In genomic region chr1:198156745-198157240, GRCh38 we compare ENCODE assay signal across 1 cellular context.
TF ChIP-seq lines count a peak whose summit lies in the region.

Gene NEK7, plus strand, starts transcription at chr1:198156998. Its CDS starts 75,583 bp downstream, at chr1:198232581.

TF ChIP-seq in K562, 482 proteins besides CTCF, POLR2A, EP300 and RAD21 (continued from another document and continues in another):
- 0 out of 2 replicates have a peak, but pooled peaks have one; percentile 7 for TF ChIP-seq ZBTB33 (CRISPR knock-in tag; IDR thresholded peaks at IDR 0.05)
- TF ChIP-seq ZNF24 (IDR thresholded peaks at IDR 0.05), result peak; percentile 59; the same call in 1 of the 2 replicates
- TF ChIP-seq TAF1 (IDR thresholded peaks at IDR 0.05; ENCODE audit: control insufficient read depth, extremely low read depth, insufficient read depth, low read length, severe bottlenecking), result peak; percentile 86
- no peak for TF ChIP-seq NUFIP1 (IDR thresholded peaks at IDR 0.05; ENCODE audit: partially characterized antibody)
- peak; percentile 94 to 98 for TF ChIP-seq FOXK2 (conservative IDR thresholded peaks at IDR 0.05 in 1 of 2, IDR thresholded peaks at IDR 0.05 in 1 of 2; ENCODE audit: low read depth in 2 of 2)
- TF ChIP-seq MLX (CRISPR knock-in tag; conservative IDR thresholded peaks at IDR 0.05), result no peak
- peak; percentile 36 for TF ChIP-seq FIP1L1 (IDR thresholded peaks at IDR 0.05; ENCODE audit: low read depth, low read length, poor library complexity, severe bottlenecking)
- no peak for TF ChIP-seq XRCC3 (IDR thresholded peaks at IDR 0.05)
- TF ChIP-seq CREB1 (IDR thresholded peaks at IDR 0.05), result peak; percentile 25; the same call in 1 of the 2 replicates
- TF ChIP-seq CREB1 (CRISPR knock-in tag; IDR thresholded peaks at IDR 0.05), result no peak
- TF ChIP-seq ZNF592 (IDR thresholded peaks at IDR 0.05), result peak; percentile 41; the same call in 1 of the 2 replicates
- TF ChIP-seq THAP12 (CRISPR knock-in tag; IDR thresholded peaks at IDR 0.05), result peak; percentile 94
- TF ChIP-seq ZNF584 (CRISPR knock-in tag; IDR thresholded peaks at IDR 0.05; ENCODE audit: low read depth), result no peak
- TF ChIP-seq CSDE1 (IDR thresholded peaks at IDR 0.05), result no peak
- TF ChIP-seq CEBPZ (IDR thresholded peaks at IDR 0.05; ENCODE audit: borderline replicate concordance, low read depth, low read length), result no peak
- no peak for TF ChIP-seq KLF10 (CRISPR knock-in tag; IDR thresholded peaks at IDR 0.05)
- peak; percentile 26; the same call in 1 of the 2 replicates for TF ChIP-seq CREB3L1 (IDR thresholded peaks at IDR 0.05; ENCODE audit: borderline replicate concordance, low read depth)
- TF ChIP-seq ETS1 (conservative IDR thresholded peaks at IDR 0.05; ENCODE audit: control insufficient read depth, low read depth, low read length), result peak; percentile 58; the same call in 1 of the 2 replicates
- peak; percentile 49; the same call in 1 of the 2 replicates for TF ChIP-seq FOXP4 (CRISPR knock-in tag; IDR thresholded peaks at IDR 0.05; ENCODE audit: borderline replicate concordance)
- no peak for TF ChIP-seq ZFP1 (CRISPR knock-in tag; IDR thresholded peaks at IDR 0.05)
- no peak for TF ChIP-seq POLR3G (IDR thresholded peaks at IDR 0.05; ENCODE audit: extremely low read depth, insufficient read length, insufficient replicate concordance)
- TF ChIP-seq ZNF282 (CRISPR knock-in tag; IDR thresholded peaks at IDR 0.05), result no peak
- TF ChIP-seq FOXA3 (CRISPR knock-in tag; conservative IDR thresholded peaks at IDR 0.05 in 1 of 2, IDR thresholded peaks at IDR 0.05 in 1 of 2), result peak; percentile 88 to 91
- no peak for TF ChIP-seq GABPB2 (CRISPR knock-in tag; conservative IDR thresholded peaks at IDR 0.05)
- TF ChIP-seq VEZF1 (CRISPR knock-in tag; IDR thresholded peaks at IDR 0.05), result peak; percentile 79
- TF ChIP-seq KAT7 (CRISPR knock-in tag; IDR thresholded peaks at IDR 0.05; ENCODE audit: borderline replicate concordance), result 0 out of 2 replicates have a peak, but pooled peaks have one; percentile 14
- TF ChIP-seq SRSF9 (IDR thresholded peaks at IDR 0.05; ENCODE audit: borderline replicate concordance, low read depth, low read length), result no peak
- no peak for TF ChIP-seq POLR3A (IDR thresholded peaks at IDR 0.05; ENCODE audit: borderline replicate concordance, extremely low read depth, insufficient read depth, insufficient read length)
- TF ChIP-seq HMBOX1 (IDR thresholded peaks at IDR 0.05), result no peak
